In genomic region chr18:50057009-50057408, GRCh38 we compare ENCODE assay signal across 26 cellular contexts.
"Had no signal": no experiment of that assay in that cellular context is flagged by ENCODE, and none has a peak within 500 bp of the region (broad histone marks: within the 10 kb centered on the region; RNA-seq: fewer than 3 reads in every experiment).

No MANE protein-coding gene starts in this region.

- H3K4me3 Mint-ChIP-seq: activated T-cell treated with anti-CD3 and anti-CD28 coated beads, Interleukin-2, amount 50 U/mL, for 24 hours; activated T-helper 17 cell treated with anti-CD3 and anti-CD28 coated beads, Interleukin-2, amount 50 U/mL, for 72 hours; brain; naive thymus-derived CD4-positive, alpha-beta T cell; neural progenitor cell; stimulated activated naive CD8-positive, alpha-beta T cell treated with anti-CD3 and anti-CD28 coated beads, Interleukin-15, Interleukin-2, amounts not matched to agents 100 ng/mL and 50 ng/mL, for 24 hours; T-helper 1 cell treated with Interleukin-12 subunit alpha and Interleukin-12 subunit beta and Interleukin-4 antibody, amounts not matched to agents 30 μg/mL and 1 μg/mL, for 36 hours; WTC11 had no signal

- H3K9me3 ChIP-seq: esophagus squamous epithelium, gastroesophageal sphincter, heart right ventricle, left lung, thyroid gland had no signal

- H2AFZ ChIP-seq: neural progenitor cell had no signal

- DNase-seq: activated CD8-positive, alpha-beta memory T cell treated with anti-CD3 and anti-CD28 coated beads for 24 hours; activated CD8-positive, alpha-beta memory T cell treated with anti-CD3 and anti-CD28 coated beads, Interleukin-2, amount 50 U/mL, for 4 hours; activated T-cell treated with anti-CD3 and anti-CD28 coated beads, Interleukin-2, amount 50 U/mL, for 24 hours; aorta; caudate nucleus; dermis blood vessel endothelial cell; effector memory CD4-positive, alpha-beta T cell; esophagus squamous epithelium; heart right ventricle; left lung; naive thymus-derived CD4-positive, alpha-beta T cell; stimulated activated CD4-positive, alpha-beta T cell treated with anti-CD3 and anti-CD28 coated beads, Interleukin-12 subunit alpha, Interleukin-12 subunit beta, amount 100 ng/mL, for 4 hours; stimulated activated CD4-positive, alpha-beta T cell treated with anti-CD3 and anti-CD28 coated beads, Interleukin-4, amount 100 ng/mL, for 4 hours; substantia nigra; T1000; thyroid gland had no signal

- ATAC-seq: activated naive CD4-positive, alpha-beta T cell treated with anti-CD3 and anti-CD28 coated beads, Interleukin-2, amount 50 U/mL, for 72 hours; activated T-helper 17 cell treated with anti-CD3 and anti-CD28 coated beads, Interleukin-2, amount 50 U/mL, for 72 hours; gastroesophageal sphincter; heart right ventricle; left lung; naive thymus-derived CD4-positive, alpha-beta T cell; WTC11 had no signal

- H3K36me3 ChIP-seq: esophagus squamous epithelium, gastroesophageal sphincter, heart right ventricle, left lung, neural progenitor cell, thyroid gland had no signal

- H3K27me3 ChIP-seq: esophagus squamous epithelium, left lung, neural progenitor cell, thyroid gland had no signal

- H3K4me1 ChIP-seq: esophagus squamous epithelium, gastroesophageal sphincter, left lung, neural progenitor cell had no signal

- H3K9me3 Mint-ChIP-seq: activated naive CD4-positive, alpha-beta T cell treated with anti-CD3 and anti-CD28 coated beads, Interleukin-2, amount 50 U/mL, for 72 hours; activated T-cell treated with anti-CD3 and anti-CD28 coated beads, Interleukin-2, amount 50 U/mL, for 24 hours; activated T-helper 17 cell treated with anti-CD3 and anti-CD28 coated beads, Interleukin-2, amount 50 U/mL, for 72 hours; brain; neural progenitor cell; stimulated activated naive CD8-positive, alpha-beta T cell treated with anti-CD3 and anti-CD28 coated beads, Interleukin-15, Interleukin-2, amounts not matched to agents 100 ng/mL and 50 ng/mL, for 24 hours; T-helper 1 cell treated with Interleukin-12 subunit alpha and Interleukin-12 subunit beta and Interleukin-4 antibody, amounts not matched to agents 30 μg/mL and 1 μg/mL, for 36 hours; WTC11 had no signal

- H3K4me3 ChIP-seq: esophagus squamous epithelium, gastroesophageal sphincter, heart right ventricle, left lung, lung, neural progenitor cell, thyroid gland had no signal

- H3K27ac Mint-ChIP-seq: activated naive CD4-positive, alpha-beta T cell treated with anti-CD3 and anti-CD28 coated beads, Interleukin-2, amount 50 U/mL, for 72 hours; activated T-cell treated with anti-CD3 and anti-CD28 coated beads, Interleukin-2, amount 50 U/mL, for 24 hours; activated T-helper 17 cell treated with anti-CD3 and anti-CD28 coated beads, Interleukin-2, amount 50 U/mL, for 72 hours; brain; naive thymus-derived CD4-positive, alpha-beta T cell; neural progenitor cell; stimulated activated naive CD8-positive, alpha-beta T cell treated with anti-CD3 and anti-CD28 coated beads, Interleukin-15, Interleukin-2, amounts not matched to agents 100 ng/mL and 50 ng/mL, for 24 hours; T-helper 1 cell treated with Interleukin-12 subunit alpha and Interleukin-12 subunit beta and Interleukin-4 antibody, amounts not matched to agents 30 μg/mL and 1 μg/mL, for 36 hours; WTC11 had no signal

- H3K36me3 Mint-ChIP-seq: activated naive CD4-positive, alpha-beta T cell treated with anti-CD3 and anti-CD28 coated beads, Interleukin-2, amount 50 U/mL, for 72 hours; brain; naive thymus-derived CD4-positive, alpha-beta T cell; neural progenitor cell; WTC11 had no signal

- FAIRE-seq: endothelial cell of umbilical vein had no signal

- H3K4me1 Mint-ChIP-seq: activated T-helper 17 cell treated with anti-CD3 and anti-CD28 coated beads, Interleukin-2, amount 50 U/mL, for 72 hours; brain; WTC11 had no signal

- H3K27ac ChIP-seq: esophagus squamous epithelium, gastroesophageal sphincter, heart right ventricle, left lung, neural progenitor cell, thyroid gland had no signal

- H3K9ac ChIP-seq: neural progenitor cell had no signal

- H3K4me2 ChIP-seq: neural progenitor cell had no signal
